8 cellular contexts compared by ENCODE assay signal in genomic region chr19:54096642-54097106, GRCh38. TPM values are rescaled to one million over a fixed set of nuclear protein-coding genes. Genes with fewer than 3 reads are reported as not detected.
DNase-seq lines count a peak whose midpoint lies in the region; ATAC-seq and TF ChIP-seq lines count a peak whose summit lies in the region.

No MANE protein-coding gene starts in this region.

- H3K79me2 ChIP-seq in OCI-LY1 (ENCODE audit: insufficient read depth, low read length) = no peaks in the 10 kb centered on the region
- no peaks in the 10 kb centered on the region for H3K79me2 ChIP-seq in Karpas-422 (ENCODE audit: low read length)

- H3K9ac ChIP-seq in OCI-LY1 (ENCODE audit: low read length) (no peak overlapping the region), Karpas-422 (ENCODE audit: low read length) (no peak overlapping the region)

- peak; percentile 20 for TF ChIP-seq CTCF in GM10248 (IDR thresholded peaks at IDR 0.05; ENCODE audit: control extremely low read depth, extremely low read depth, low read depth, missing control alignments)
- no peak for TF ChIP-seq CTCF in OCI-LY1 (IDR thresholded peaks at IDR 0.05; ENCODE audit: low read length)
- TF ChIP-seq CTCF in coronary artery (IDR thresholded peaks at IDR 0.05) = no peak
- no peak for TF ChIP-seq CTCF in mucosa of descending colon (IDR thresholded peaks at IDR 0.05)

- H3K27ac ChIP-seq in OCI-LY1 (ENCODE audit: low read depth, low read length, poor library complexity, severe bottlenecking) (no peak overlapping the region), coronary artery (peak overlapping the region in 1 of 2 donors; percentile 6), Karpas-422 (ENCODE audit: low read length) (no peak overlapping the region)

- H3K9me3 ChIP-seq in OCI-LY1 (ENCODE audit: low read length) = no peaks in the 10 kb centered on the region
- H3K9me3 ChIP-seq in mucosa of descending colon = no peaks in the 10 kb centered on the region
- no peaks in the 10 kb centered on the region for H3K9me3 ChIP-seq in Karpas-422 (ENCODE audit: low read length)

- DNase-seq in GM10248 (ENCODE audit: extremely low spot score) = peak; percentile 25
- DNase-seq in coronary artery (ENCODE audit: low spot score) = no peak
- DNase-seq in mucosa of descending colon = no peak
- no peak for DNase-seq in COR-L47 (lab: John Stamatoyannopoulos, UW)
- no peak for DNase-seq in Karpas-422

- H4K20me1 ChIP-seq in OCI-LY1 (ENCODE audit: insufficient read depth, low read length) (no peaks in the 10 kb centered on the region), Karpas-422 (ENCODE audit: insufficient read depth, low read depth, low read length) (no peaks in the 10 kb centered on the region)

- peak; percentile 73 for ATAC-seq in mucosa of descending colon
- ATAC-seq in HG02884 (IDR thresholded peaks at IDR 0.05; ENCODE audit: unreplicated experiment) = no peak
- ATAC-seq in HG02973 (IDR thresholded peaks at IDR 0.05; ENCODE audit: unreplicated experiment) = no peak

- H3K27me3 ChIP-seq in OCI-LY1 (ENCODE audit: insufficient read depth, low read length) (no peaks in the 10 kb centered on the region), Karpas-422 (ENCODE audit: low read length) (no peaks in the 10 kb centered on the region)

- intact Hi-C loops in mucosa of descending colon (cut with DNase I, micrococcal nuclease) = no loop called here

- H3K4me2 ChIP-seq in OCI-LY1 (ENCODE audit: low read length) (0 out of 2 replicates have a peak overlapping the region, but pooled peaks have one; percentile 16), Karpas-422 (ENCODE audit: low read depth, low read length, poor library complexity, severe bottlenecking) (no peak overlapping the region)

- CTCF ChIA-PET in GM10248 (lab: Yijun Ruan, JAX) = interaction anchor here (1.0 to 2.1 kb wide), 2 partner anchors 73 to 304 kb away, joined by 3 to 6 read pairs; no protein-coding TSS in a partner anchor

- H3K4me1 ChIP-seq in OCI-LY1 (ENCODE audit: insufficient read depth, low read length, severe bottlenecking) (peaks cover 4% of the 10 kb centered on the region), mucosa of descending colon (ENCODE audit: low read depth) (peaks cover 6% of the 10 kb centered on the region), Karpas-422 (ENCODE audit: low read length) (no peaks in the 10 kb centered on the region)

- H3F3A ChIP-seq in OCI-LY1 (ENCODE audit: insufficient read depth, low read length) = no peaks in the 10 kb centered on the region

- H3K4me3 ChIP-seq in OCI-LY1 (ENCODE audit: low read depth, low read length, poor library complexity, severe bottlenecking) (no peak overlapping the region), coronary artery (peak overlapping the region; percentile 60), mucosa of descending colon (no peak overlapping the region), Karpas-422 (ENCODE audit: low read length) (no peak overlapping the region)

- POLR2A ChIA-PET in GM10248 (lab: Yijun Ruan, JAX) = interaction anchor here (0.7 kb wide), 1 partner anchor 1510 kb away, joined by 5 read pairs; no protein-coding TSS in a partner anchor

- no peaks in the 10 kb centered on the region for H3K9me2 ChIP-seq in OCI-LY1 (ENCODE audit: low read depth, low read length)
- no peaks in the 10 kb centered on the region for H3K9me2 ChIP-seq in Karpas-422 (replicated peaks; ENCODE audit: insufficient read depth, low read length)

- H2AFZ ChIP-seq in OCI-LY1 (ENCODE audit: low read length) (no peak overlapping the region), Karpas-422 (ENCODE audit: low read length) (no peak overlapping the region)

- H3K36me3 ChIP-seq in OCI-LY1 (ENCODE audit: insufficient read depth, low read length) = no peaks in the 10 kb centered on the region
- no peaks in the 10 kb centered on the region for H3K36me3 ChIP-seq in mucosa of descending colon (ENCODE audit: low read depth)
- H3K36me3 ChIP-seq in Karpas-422 (ENCODE audit: insufficient read depth, low read length) = no peaks in the 10 kb centered on the region

RNA-seq across cellular contexts. Expression of gene OSCAR, which starts 3.9 kb away (rescaled TPM):
- total RNA-seq in mucosa of descending colon = 1 to 10 TPM in 2 of 3 donors, under 1 TPM in 1; 0.35 to 1.8 (median 1.4) TPM
- total RNA-seq in Karpas-422 (2014; rRNA removed; shearing (Covaris generic); ENCODE audit: low replicate concordance) = 0.22 TPM in 1 of 2 replicates, not detected in the other

RNA-seq across cellular contexts. Expression of gene NDUFA3, which starts 6.0 kb away (rescaled TPM):
- 100 to 1,000 TPM in 2 of 3 donors, 10 to 100 TPM in 1; 93.4 to 155 (median 139) TPM for total RNA-seq in mucosa of descending colon
- total RNA-seq in Karpas-422 (2014; rRNA removed; shearing (Covaris generic); ENCODE audit: low replicate concordance) = 79.5 and 105 TPM in 2 replicates

RNA-seq across cellular contexts. Expression of gene TARM1, which starts 15.5 kb away (rescaled TPM):
- total RNA-seq in mucosa of descending colon = not detected
- total RNA-seq in Karpas-422 (2014; rRNA removed; shearing (Covaris generic); ENCODE audit: low replicate concordance) = not detected in 2 replicates

RNA-seq across cellular contexts. Expression of gene TFPT, which starts 18.8 kb away (rescaled TPM):
- total RNA-seq in mucosa of descending colon = 10 to 100 TPM in 2 of 3 donors, 1 to 10 TPM in 1; 9.8 to 18.2 (median 15.3) TPM
- total RNA-seq in Karpas-422 (2014; rRNA removed; shearing (Covaris generic); ENCODE audit: low replicate concordance) = 21.5 and 39.9 TPM in 2 replicates

RNA-seq across cellular contexts. Expression of gene PRPF31, which starts 18.9 kb away (rescaled TPM):
- total RNA-seq in mucosa of descending colon = 10 to 100 TPM; 34.3 to 54.6 (median 39.9) TPM
- total RNA-seq in Karpas-422 (2014; rRNA removed; shearing (Covaris generic); ENCODE audit: low replicate concordance) = 25.2 and 61.3 TPM in 2 replicates
